Comparison of ENCODE assay signal across 12 cellular contexts in genomic region chr2:73114273-73114867, GRCh38. TPM values are rescaled to one million over a fixed set of nuclear protein-coding genes. Genes with fewer than 3 reads are reported as not detected.
DNase-seq lines count a peak whose midpoint lies in the region; ATAC-seq, FAIRE-seq and TF ChIP-seq lines count a peak whose summit lies in the region.
"Had no signal": no experiment of that assay in that cellular context is flagged by ENCODE, and none has a peak within 500 bp of the region (broad histone marks: within the 10 kb centered on the region; RNA-seq: fewer than 3 reads in every experiment).

No MANE protein-coding gene starts in this region.

- H3K4me3 ChIP-seq in PC-9, result no peak overlapping the region
- H3K4me3 ChIP-seq in H1 (ENCODE audit: extremely low read depth in 1 of 4, insufficient read depth in 2 of 4, low read depth in 3 of 4, low read length in 4 of 4), result peak overlapping the region in 1 of 4 experiments; percentile 71; a peak in 2 of 8 replicates

- no peak for TF ChIP-seq POLR2A in H1 (IDR thresholded peaks at IDR 0.05; ENCODE audit: control extremely low read depth in 1 of 2, low read depth in 2 of 2, low read length in 2 of 2)

- H3K79me1 ChIP-seq in H1 (ENCODE audit: low read depth, low read length), result peaks cover 8% of the 10 kb centered on the region

- peaks cover 15% of the 10 kb centered on the region for H3K23me2 ChIP-seq in H1 (ENCODE audit: low read depth, low read length)

- H3K79me2 ChIP-seq in PC-9 (ENCODE audit: low read depth), result peaks cover 29% of the 10 kb centered on the region
- peaks cover 0 to 11% of the 10 kb centered on the region in 2 experiments; a peak in 2 of 4 replicates for H3K79me2 ChIP-seq in H1 (ENCODE audit: control insufficient read depth in 1 of 2, insufficient read depth in 2 of 2, low read length in 2 of 2)

- no peaks in the 10 kb centered on the region for H3K9me3 Mint-ChIP-seq in activated T-cell treated with anti-CD3 and anti-CD28 coated beads, Interleukin-2, amount 50 U/mL, for 4 hours
- H3K9me3 Mint-ChIP-seq in stimulated activated memory B cell treated with anti-CD40 and anti-IgM and Interleukin-4, amounts not matched to agents 10 μg/mL and 1 μg/mL and 100 μg/mL, for 72 hours, result no peaks in the 10 kb centered on the region

- no peaks in the 10 kb centered on the region for H3K9me2 ChIP-seq in PC-9 (ENCODE audit: insufficient read depth)

- H3K27me3 ChIP-seq in PC-9 (ENCODE audit: insufficient read depth, low read depth) (no peaks in the 10 kb centered on the region), H1 (replicated peaks in 1 of 4; ENCODE audit: control insufficient read depth in 3 of 4, extremely low read depth in 1 of 4, insufficient read depth in 3 of 4, low read length in 3 of 4) (no peaks in the 10 kb centered on the region; a peak in 2 of 7 replicates)

- peak overlapping the region; percentile 19 for H3K4me3 Mint-ChIP-seq in activated T-cell treated with anti-CD3 and anti-CD28 coated beads, Interleukin-2, amount 50 U/mL, for 4 hours
- peak overlapping the region; percentile 38 for H3K4me3 Mint-ChIP-seq in stimulated activated memory B cell treated with anti-CD40 and anti-IgM and Interleukin-4, amounts not matched to agents 10 μg/mL and 1 μg/mL and 100 μg/mL, for 72 hours

- H4K5ac ChIP-seq in H1 (ENCODE audit: insufficient read length, low read depth, low read length), result no peak overlapping the region

- no peaks in the 10 kb centered on the region for H4K20me1 ChIP-seq in PC-9 (ENCODE audit: insufficient read depth)
- H4K20me1 ChIP-seq in H1 (replicated peaks in 1 of 2; ENCODE audit: control insufficient read depth in 1 of 2, insufficient read depth in 2 of 2, low read length in 2 of 2), result peaks cover 0 to 4% of the 10 kb centered on the region in 2 experiments

- no peaks in the 10 kb centered on the region for H3K9me3 ChIP-seq in PC-9 (ENCODE audit: insufficient read depth, low read depth)
- peaks cover 0 to 5% of the 10 kb centered on the region in 2 experiments; a peak in 1 of 4 replicates for H3K9me3 ChIP-seq in H1 (ENCODE audit: insufficient read depth in 2 of 2, low read depth in 1 of 2, low read length in 1 of 2)
- H3K9me3 ChIP-seq: BLaER1 had no signal

- H2BK120ac ChIP-seq in H1 (replicated peaks; ENCODE audit: low read depth, low read length), result no peak overlapping the region

- H2BK15ac ChIP-seq in H1 (ENCODE audit: low read length), result no peak overlapping the region

- ATAC-seq in activated T-cell treated with anti-CD3 and anti-CD28 coated beads, Interleukin-2, amount 50 U/mL, for 4 hours, result no peak
- ATAC-seq in stimulated activated memory B cell treated with anti-CD40 and anti-IgM and Interleukin-4, amounts not matched to agents 10 μg/mL and 1 μg/mL and 100 μg/mL, for 72 hours, result no peak
- no peak for ATAC-seq in HG02852 (IDR thresholded peaks at IDR 0.05; ENCODE audit: unreplicated experiment)
- ATAC-seq in GM18858 (IDR thresholded peaks at IDR 0.05; ENCODE audit: unreplicated experiment), result no peak
- ATAC-seq: left cardiac atrium had no signal

- H3K4ac ChIP-seq in H1 (replicated peaks; ENCODE audit: insufficient read length, low read depth, low read length), result no peak overlapping the region

- H3K18ac ChIP-seq in H1 (ENCODE audit: extremely low read depth, low read length), result no peak overlapping the region

- H2AFZ ChIP-seq in PC-9 (no peak overlapping the region), H1 (ENCODE audit: low read length) (no peak overlapping the region)

- peaks cover 31% of the 10 kb centered on the region for H3F3A ChIP-seq in PC-9 (ENCODE audit: insufficient read depth, low read depth)

- no peak overlapping the region for H2BK5ac ChIP-seq in H1 (ENCODE audit: low read depth, low read length)

- H3K27ac Mint-ChIP-seq in stimulated activated memory B cell treated with anti-CD40 and anti-IgM and Interleukin-4, amounts not matched to agents 10 μg/mL and 1 μg/mL and 100 μg/mL, for 72 hours, result no peak overlapping the region

- H3K27me3 Mint-ChIP-seq in activated T-cell treated with anti-CD3 and anti-CD28 coated beads, Interleukin-2, amount 50 U/mL, for 4 hours (ENCODE audit: low read depth), result no peaks in the 10 kb centered on the region
- no peaks in the 10 kb centered on the region for H3K27me3 Mint-ChIP-seq in stimulated activated memory B cell treated with anti-CD40 and anti-IgM and Interleukin-4, amounts not matched to agents 10 μg/mL and 1 μg/mL and 100 μg/mL, for 72 hours

- TF ChIP-seq RAD21 in H1 (IDR thresholded peaks at IDR 0.05 in 1 of 2, conservative IDR thresholded peaks at IDR 0.05 in 1 of 2; ENCODE audit: low read depth in 2 of 2, low read length in 2 of 2), result no peak

- WGBS in H1 (ENCODE audit: extremely low coverage in 1 of 2, insufficient coverage in 1 of 2, insufficient read length in 1 of 2, insufficient replicate concordance in 2 of 2, low coverage in 1 of 2, low lambda C conversion rate in 2 of 2, missing lambda C conversion rate in 1 of 2), 2 experiments, result 93% methylated on average over 4 of the region's 4 CpGs; no CpG with 5 or more reads in 1 of the 2 experiments

- H3K36me3 ChIP-seq in PC-9 (ENCODE audit: low read depth) (no peaks in the 10 kb centered on the region), H1 (ENCODE audit: control insufficient read depth in 2 of 4, insufficient read depth in 4 of 4, low read length in 3 of 4) (no peaks in the 10 kb centered on the region)
- H3K36me3 ChIP-seq: BLaER1 had no signal

- POLR2A ChIA-PET in PC-9 (lab: Charles Lee; ENCODE audit: unreplicated experiment), result no interaction called here
- POLR2A ChIA-PET in H1 (lab: Charles Lee; ENCODE audit: partially characterized antibody), result interaction anchor here (0.8 to 3.7 kb wide), 2 partner anchors 15 to 22 kb away, joined by 3 to 12 read pairs; no protein-coding TSS in a partner anchor

- intact Hi-C loops in PC-9 (cut with micrococcal nuclease; ENCODE audit: unreplicated experiment), result no loop called here

- no peak for DNase-seq in activated T-cell treated with anti-CD3 and anti-CD28 coated beads, Interleukin-2, amount 50 U/mL, for 4 hours
- DNase-seq in activated T-cell treated with anti-CD3 and anti-CD28 coated beads, Interleukin-2, amount 50 U/mL, for 48 hours, result no peak
- no peak for DNase-seq in PC-9
- DNase-seq in H1 (ENCODE audit: low read depth in 1 of 2, low spot score in 2 of 2), result no peak
- DNase-seq in NK-92 (lab: John Stamatoyannopoulos, UW; ENCODE audit: unreplicated experiment), result no peak
- DNase-seq: caudate nucleus, left cardiac atrium, NCI-H1930 had no signal

- H2AK5ac ChIP-seq in H1 (ENCODE audit: low read depth, low read length), result no peak overlapping the region

- no peak for FAIRE-seq in H1 (lab: Jason Lieb, UNC)

- H3K23ac ChIP-seq in H1 (ENCODE audit: insufficient read length), result no peak overlapping the region

- TF ChIP-seq CTCF in PC-9 (conservative IDR thresholded peaks at IDR 0.05), result no peak
- TF ChIP-seq CTCF in H1 (IDR thresholded peaks at IDR 0.05; ENCODE audit: control extremely low read depth in 1 of 3, insufficient read depth in 1 of 3, low read depth in 1 of 3, low read length in 3 of 3), result no peak

- H3K4me1 Mint-ChIP-seq in activated T-cell treated with anti-CD3 and anti-CD28 coated beads, Interleukin-2, amount 50 U/mL, for 4 hours (ENCODE audit: low read depth), result peaks cover 25% of the 10 kb centered on the region
- H3K4me1 Mint-ChIP-seq in stimulated activated memory B cell treated with anti-CD40 and anti-IgM and Interleukin-4, amounts not matched to agents 10 μg/mL and 1 μg/mL and 100 μg/mL, for 72 hours, result peaks cover 14% of the 10 kb centered on the region

- H3K4me2 ChIP-seq in PC-9, result peak overlapping the region; percentile 88
- peak overlapping the region; percentile 61 to 95; a peak in 1 of 4 replicates for H3K4me2 ChIP-seq in H1 (ENCODE audit: insufficient read depth in 1 of 2, low read depth in 2 of 2, low read length in 2 of 2)

- H3K14ac ChIP-seq in H1 (ENCODE audit: insufficient read length), result no peak overlapping the region

- no peak overlapping the region for H2BK20ac ChIP-seq in H1 (ENCODE audit: low read length)

- H3K4me1 ChIP-seq in PC-9 (replicated peaks; ENCODE audit: insufficient read depth) (peaks cover 20% of the 10 kb centered on the region), H1 (replicated peaks in 1 of 4; ENCODE audit: control insufficient read depth in 3 of 4, insufficient read depth in 4 of 4, low read length in 3 of 4) (peaks cover 10 to 14% (median 12%) of the 10 kb centered on the region in 4 experiments; a peak in 6 of 7 replicates)

- H2BK12ac ChIP-seq in H1 (ENCODE audit: low read depth, low read length), result no peak overlapping the region

- H4K91ac ChIP-seq in H1 (replicated peaks; ENCODE audit: insufficient read length, low read length), result no peak overlapping the region

- H3K36me3 Mint-ChIP-seq in activated T-cell treated with anti-CD3 and anti-CD28 coated beads, Interleukin-2, amount 50 U/mL, for 4 hours (ENCODE audit: insufficient read depth), result no peaks in the 10 kb centered on the region
- no peaks in the 10 kb centered on the region for H3K36me3 Mint-ChIP-seq in stimulated activated memory B cell treated with anti-CD40 and anti-IgM and Interleukin-4, amounts not matched to agents 10 μg/mL and 1 μg/mL and 100 μg/mL, for 72 hours

- no peak for TF ChIP-seq EP300 in H1 (IDR thresholded peaks at IDR 0.05; ENCODE audit: borderline replicate concordance in 1 of 2, low read depth in 2 of 2, low read length in 2 of 2)

- CTCF ChIA-PET in PC-9 (lab: Charles Lee) (no interaction called here), H1 (lab: Charles Lee; ENCODE audit: partially characterized antibody) (interaction anchor here (0.5 to 7.5 kb wide), 7 partner anchors 10 to 141 kb away, joined by 3 to 63 read pairs (median 4); no protein-coding TSS in a partner anchor)

- H3K9ac ChIP-seq in H1 (replicated peaks in 1 of 4; ENCODE audit: extremely low read depth in 1 of 4, low read depth in 3 of 4, low read length in 3 of 4), result no peak overlapping the region

- H3K27ac ChIP-seq in PC-9 (no peak overlapping the region), H1 (ENCODE audit: low read depth, low read length) (no peak overlapping the region)
- H3K27ac ChIP-seq: BLaER1 had no signal

- H4K8ac ChIP-seq in H1 (ENCODE audit: extremely low read depth, insufficient read depth, low read length), result no peak overlapping the region

- BruUV-seq in PC-9 (replicated peaks; lab: Mats Ljungman, UMichigan), result no TSS peak

- no peak overlapping the region for H3K56ac ChIP-seq in H1 (replicated peaks; ENCODE audit: insufficient read length, low read depth, low read length)

RNA-seq across cellular contexts. Expression of gene RAB11FIP5, which starts 1.6 kb away (rescaled TPM):
- 1 to 10 TPM; 4.6 to 5.1 (median 5.0) TPM for total RNA-seq in activated T-cell treated with anti-CD3 and anti-CD28 coated beads, Interleukin-2, amount 50 U/mL, for 4 hours
- 24.4 and 25.0 TPM in 2 replicates for total RNA-seq in PC-9 (2021)
- total RNA-seq in H1 (2021; fragmentation: NEBNext Ultra II Directional; extraction: Animal tissue kit (Norgen Biotek cat#: 25700)), result 13.5 and 17.0 TPM in 2 replicates
- polyA plus RNA-seq in H1 (2011; rRNA removed), result 6.3 and 9.0 TPM in 2 replicates
- 7.1 TPM for polyA plus RNA-seq in H1 (2011; cell fraction: cytosol; rRNA removed)
- 11.7 TPM for polyA plus RNA-seq in H1 (2011; cell fraction: nucleus; rRNA removed)
- 10.4 to 12.7 TPM (median 11.1 TPM) in 4 replicates for polyA plus RNA-seq in H1 (2012, experiment 1 of 2)
- polyA plus RNA-seq in H1 (2012, experiment 2 of 2), result 12.7 TPM
- polyA plus RNA-seq in H1 (2013, experiment 1 of 2), result 7.8 TPM
- polyA plus RNA-seq in H1 (2013, experiment 2 of 2), result 7.9 TPM
- polyA minus RNA-seq in H1 (2011; rRNA and poly(A)+ RNA removed), result 12.5 and 14.9 TPM in 2 replicates
- polyA minus RNA-seq in H1 (2011; cell fraction: cytosol; rRNA and poly(A)+ RNA removed), result 4.8 TPM
- 8.9 TPM for polyA minus RNA-seq in H1 (2011; cell fraction: nucleus; rRNA and poly(A)+ RNA removed)

RNA-seq across cellular contexts. Expression of gene SFXN5, which starts 42.9 kb away (rescaled TPM):
- 1 to 10 TPM; 5.2 to 7.3 (median 5.3) TPM for total RNA-seq in activated T-cell treated with anti-CD3 and anti-CD28 coated beads, Interleukin-2, amount 50 U/mL, for 4 hours
- 12.5 and 15.2 TPM in 2 replicates for total RNA-seq in PC-9 (2021)
- 29.3 and 29.4 TPM in 2 replicates for total RNA-seq in H1 (2021; fragmentation: NEBNext Ultra II Directional; extraction: Animal tissue kit (Norgen Biotek cat#: 25700))
- polyA plus RNA-seq in H1 (2011; rRNA removed), result 33.1 and 45.9 TPM in 2 replicates
- polyA plus RNA-seq in H1 (2011; cell fraction: cytosol; rRNA removed), result 27.8 TPM
- 87.1 TPM for polyA plus RNA-seq in H1 (2011; cell fraction: nucleus; rRNA removed)
- polyA plus RNA-seq in H1 (2012, experiment 1 of 2), result 20.0 to 23.2 TPM (median 21.2 TPM) in 4 replicates
- 19.3 TPM for polyA plus RNA-seq in H1 (2012, experiment 2 of 2)
- 18.7 TPM for polyA plus RNA-seq in H1 (2013, experiment 1 of 2)
- polyA plus RNA-seq in H1 (2013, experiment 2 of 2), result 20.6 TPM
- polyA minus RNA-seq in H1 (2011; rRNA and poly(A)+ RNA removed), result 53.5 and 60.7 TPM in 2 replicates
- polyA minus RNA-seq in H1 (2011; cell fraction: cytosol; rRNA and poly(A)+ RNA removed), result 20.0 TPM
- 39.1 TPM for polyA minus RNA-seq in H1 (2011; cell fraction: nucleus; rRNA and poly(A)+ RNA removed)
